Comparison of ENCODE assay signal across 25 cellular contexts in the genomic region with DNA sequence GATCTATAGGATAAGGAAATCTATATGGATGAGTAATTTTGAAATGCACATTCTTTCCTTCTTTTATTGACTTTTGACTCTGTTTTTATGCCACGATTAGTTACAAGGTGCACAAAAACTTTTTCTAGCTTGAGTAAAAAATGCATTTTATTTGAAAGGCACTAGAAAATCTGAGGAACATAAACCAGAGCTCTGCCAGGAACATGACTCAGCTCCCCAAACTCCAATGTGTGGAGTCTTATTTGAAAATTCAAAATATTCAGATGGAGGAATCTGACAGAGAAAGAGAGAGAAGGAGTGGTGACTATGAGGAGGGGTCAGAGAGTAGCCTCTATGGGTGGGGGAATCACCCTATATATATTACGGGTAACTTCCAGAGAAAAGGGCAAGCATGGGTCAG.
"Had no signal": no experiment of that assay in that cellular context is flagged by ENCODE, and none has a peak within 500 bp of the region (broad histone marks: within the 10 kb centered on the region; RNA-seq: fewer than 3 reads in every experiment).

No MANE protein-coding gene starts in this region.

- ATAC-seq: activated CD8-positive, alpha-beta T cell treated with anti-CD3 and anti-CD28 coated beads, Interleukin-2, amount 10 ng/mL, durations not matched to agents 7 days and 5 days; activated naive CD4-positive, alpha-beta T cell treated with anti-CD3 and anti-CD28 coated beads, Interleukin-2, amount 50 U/mL, for 72 hours; foreskin keratinocyte; left lung; right lobe of liver; stimulated activated naive B cell treated with anti-CD40 and anti-IgM and Interleukin-4, amounts not matched to agents 10 μg/mL and 1 μg/mL and 100 μg/mL, for 72 hours had no signal

- H3K4me3 ChIP-seq: adrenal gland, ascending aorta, coronary artery, esophagus squamous epithelium, hepatocyte, left lung, lung, right lobe of liver, smooth muscle cell, thoracic aorta, upper lobe of left lung had no signal

- DNase-seq: activated CD4-positive, alpha-beta T cell treated with anti-CD3 and anti-CD28 coated beads for 1 hour; activated CD4-positive, alpha-beta T cell treated with anti-CD3 and anti-CD28 coated beads, Interleukin-2, amount 50 U/mL, for 1 hour; activated CD8-positive, alpha-beta T cell treated with anti-CD3 and anti-CD28 coated beads, Interleukin-2, amount 10 ng/mL, durations not matched to agents 7 days and 5 days; activated T-cell treated with anti-CD3 and anti-CD28 coated beads, Interleukin-2, amount 50 U/mL, for 1 hour; adrenal gland; endodermal cell; esophagus squamous epithelium; foreskin keratinocyte; immature natural killer cell; left lung; naive B cell; occipital lobe; right lobe of liver; stimulated activated CD4-positive, alpha-beta T cell treated with anti-CD3 and anti-CD28 coated beads, Interleukin-15, amount 100 ng/mL, for 24 hours; stimulated activated CD8-positive, alpha-beta memory T cell treated with anti-CD3 and anti-CD28 coated beads, Interleukin-4, amount 100 ng/mL, for 48 hours; stimulated activated naive B cell treated with anti-CD40 and anti-IgM and Interleukin-4, amounts not matched to agents 10 μg/mL and 1 μg/mL and 100 μg/mL, for 72 hours; T-helper 9 cell; upper lobe of left lung had no signal
